1 cellular context compared by ENCODE assay signal in the genomic region with DNA sequence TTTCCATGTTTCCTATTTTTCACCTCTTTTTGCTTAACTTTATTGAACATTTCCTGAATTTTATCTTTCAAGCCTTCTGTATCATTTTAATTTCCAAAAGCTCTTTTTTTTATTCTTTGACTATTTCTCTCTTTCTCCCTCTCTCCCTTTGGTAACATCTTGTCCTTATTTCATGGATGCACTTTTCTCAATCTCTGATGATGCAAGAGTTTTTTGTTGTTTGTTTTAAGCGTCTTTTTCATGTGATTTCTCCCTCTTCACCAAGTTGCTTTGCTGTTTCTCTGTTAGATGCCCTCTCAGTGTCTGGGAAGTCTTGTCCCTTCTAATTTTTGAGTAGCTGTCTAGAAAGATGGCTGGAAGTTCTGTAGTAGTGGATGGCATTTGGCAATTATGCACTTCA.
TF ChIP-seq lines count a peak whose summit lies in the region.

No MANE protein-coding gene starts in this region.

TF ChIP-seq in K562, 482 proteins besides CTCF, POLR2A, EP300 and RAD21 (continued from another document):
- peak; percentile 84 for TF ChIP-seq ATF3 (IDR thresholded peaks at IDR 0.05)
- no peak for TF ChIP-seq ATF3 (CRISPR knock-in tag; conservative IDR thresholded peaks at IDR 0.05)
- no peak for TF ChIP-seq CEBPG (CRISPR knock-in tag; IDR thresholded peaks at IDR 0.05)
- peak; percentile 57 to 59 for TF ChIP-seq CEBPG (tag; conservative IDR thresholded peaks at IDR 0.05 in 1 of 2, IDR thresholded peaks at IDR 0.05 in 1 of 2)
- peak; percentile 54 for TF ChIP-seq CEBPB (tag; IDR thresholded peaks at IDR 0.05)
TF ChIP-seq in K562: peak in this region for 3.
